25 cellular contexts compared by ENCODE assay signal in genomic region chr1:50808296-50808695, GRCh38.
DNase-seq lines count a peak whose midpoint lies in the region; ATAC-seq, FAIRE-seq and TF ChIP-seq lines count a peak whose summit lies in the region.
"Had no signal": no experiment of that assay in that cellular context is flagged by ENCODE, and none has a peak within 500 bp of the region (broad histone marks: within the 10 kb centered on the region; RNA-seq: fewer than 3 reads in every experiment).

No MANE protein-coding gene starts in this region.

- no peak for TF ChIP-seq POLR2A in HepG2 (IDR thresholded peaks at IDR 0.05; ENCODE audit: insufficient read depth in 1 of 2, low read depth in 2 of 2, low read length in 2 of 2)
- TF ChIP-seq POLR2A in GM12892 (IDR thresholded peaks at IDR 0.05; ENCODE audit: low read depth, low read length), result no peak

- H3K79me2 ChIP-seq in HepG2 (ENCODE audit: insufficient read depth, low read length), result peaks cover 38% of the 10 kb centered on the region

- H3K4me3 ChIP-seq in liver (ENCODE audit: low read depth in 1 of 3, low read length in 3 of 3) (no peak overlapping the region), HepG2 (replicated peaks in 1 of 3; ENCODE audit: insufficient read depth in 1 of 3, low read depth in 2 of 3, low read length in 3 of 3) (no peak overlapping the region), HEK293 (ENCODE audit: low read depth, low read length) (no peak overlapping the region)
- H3K4me3 ChIP-seq: BLaER1 treated with 17β-estradiol and CSF1 and Interleukin-3, amounts not matched to agents 10 nM and 100 nM had no signal

- H2AFZ ChIP-seq in HepG2 (ENCODE audit: low read length), result no peak overlapping the region

- H3K36me3 ChIP-seq in liver (ENCODE audit: control insufficient read depth in 4 of 4, insufficient read depth in 3 of 4, low read depth in 1 of 4, low read length in 3 of 4) (no peaks in the 10 kb centered on the region), HepG2 (replicated peaks in 1 of 2; ENCODE audit: control insufficient read depth in 1 of 2, insufficient read depth in 2 of 2, low read length in 2 of 2) (no peaks in the 10 kb centered on the region), HEK293 (ENCODE audit: control insufficient read depth in 2 of 2, insufficient read depth in 1 of 2, low read length in 2 of 2) (no peaks in the 10 kb centered on the region)

- CTCF ChIA-PET in HepG2 (lab: Yijun Ruan, JAX; ENCODE audit: low intra/inter-chr PET ratio, low total read pairs), result no interaction called here
- CTCF ChIA-PET in HEK293 (lab: Yijun Ruan, JAX), result interaction anchor here (0.8 kb wide), 1 partner anchor 9 kb away, joined by 8 read pairs; no protein-coding TSS in a partner anchor

- POLR2A ChIA-PET in HepG2 (lab: Yijun Ruan, JAX), result no interaction called here
- POLR2A ChIA-PET in HEK293 (lab: Yijun Ruan, JAX), result no interaction called here

- H3K4me3 Mint-ChIP-seq in immature natural killer cell (peak overlapping the region in 3 of 5 donors; percentile 8 to 34 (median 26)), osteocyte (ENCODE audit: unreplicated experiment) (no peak overlapping the region)
- H3K4me3 Mint-ChIP-seq: B cell; CD4-positive, alpha-beta T cell; CD8-positive, alpha-beta T cell had no signal

- peaks cover 0 to 11% (median 2%) of the 10 kb centered on the region in 4 donors for H3K4me1 ChIP-seq in liver (ENCODE audit: control insufficient read depth in 4 of 4, insufficient read depth in 4 of 4, low read length in 3 of 4)
- H3K4me1 ChIP-seq in HepG2 (ENCODE audit: insufficient read depth, low read length), result no peaks in the 10 kb centered on the region
- no peaks in the 10 kb centered on the region for H3K4me1 ChIP-seq in HEK293 (ENCODE audit: control insufficient read depth, insufficient read depth, low read length)
- H3K4me1 ChIP-seq: BLaER1 treated with 17β-estradiol and CSF1 and Interleukin-3, amounts not matched to agents 10 nM and 100 nM; Caco-2 had no signal

- FAIRE-seq in HepG2 (lab: Jason Lieb, UNC), result no peak
- FAIRE-seq in GM12892 (lab: Jason Lieb, UNC), result peak; percentile 68
- FAIRE-seq: A204.1, D721Med, G401.6, GM12891, GM18507 had no signal

- no peaks in the 10 kb centered on the region for H3K27me3 ChIP-seq in liver (ENCODE audit: control insufficient read depth in 4 of 4, insufficient read depth in 4 of 4, low read length in 3 of 4)
- H3K27me3 ChIP-seq in HepG2 (ENCODE audit: control insufficient read depth in 1 of 2, insufficient read depth in 2 of 2, low read length in 2 of 2), result no peaks in the 10 kb centered on the region
- H3K27me3 ChIP-seq: BLaER1 treated with 17β-estradiol and CSF1 and Interleukin-3, amounts not matched to agents 10 nM and 100 nM had no signal

- WGBS in liver, result over 99% methylated on average over 3 of the region's 3 CpGs
- WGBS in HepG2 (ENCODE audit: low lambda C conversion rate), result 99% methylated on average over 3 of the region's 3 CpGs

- no peak overlapping the region for H3K4me2 ChIP-seq in HepG2 (ENCODE audit: low read depth, low read length)
- H3K4me2 ChIP-seq: BLaER1 treated with 17β-estradiol and CSF1 and Interleukin-3, amounts not matched to agents 10 nM and 100 nM had no signal

- H3K36me3 Mint-ChIP-seq in immature natural killer cell (peaks cover 5 to 7% (median 6%) of the 10 kb centered on the region in 3 donors), osteocyte (ENCODE audit: unreplicated experiment) (peaks cover 12% of the 10 kb centered on the region)

- no peaks in the 10 kb centered on the region; the same call in 1 of the 2 replicates for H4K20me1 ChIP-seq in HepG2 (ENCODE audit: insufficient read depth, low read length)

- BruUV-seq in HepG2 (replicated peaks; lab: Mats Ljungman, UMichigan), result no TSS peak

- DNase-seq in HepG2 (ENCODE audit: low spot score) (no peak), GM12892 (ENCODE audit: insufficient read length) (no peak), immature natural killer cell (no peak), osteocyte (ENCODE audit: extremely low spot score, unreplicated experiment) (no peak)
- DNase-seq: 8988T; ACHN; AML-193; Caco-2; Calu3; CD4-positive, alpha-beta T cell; CD8-positive, alpha-beta T cell; DMS79 treated with DMSO at 0.1 percent for 48 hours; GF-D8 had no signal

- H3K9ac ChIP-seq in liver (ENCODE audit: low read depth in 1 of 2, low read length in 2 of 2) (no peak overlapping the region), HepG2 (ENCODE audit: insufficient read depth, low read depth, low read length) (no peak overlapping the region)
- H3K9ac ChIP-seq: BLaER1 treated with 17β-estradiol and CSF1 and Interleukin-3, amounts not matched to agents 10 nM and 100 nM had no signal

- in situ Hi-C loops in HepG2 (cut with HindIII; ENCODE audit: extremely low pct_ligation_motif_present, low pct_unique_long_range_greater_than_20kb), result no loop called here

- TF ChIP-seq CTCF in liver (IDR thresholded peaks at IDR 0.05; ENCODE audit: low read depth, low read length, missing input control) (no peak), HepG2 (CRISPR knock-in tag; IDR thresholded peaks at IDR 0.05) (no peak), HEK293 (tag by site-specific recombination; IDR thresholded peaks at IDR 0.05) (no peak), osteocyte (IDR thresholded peaks at IDR 0.05) (no peak)

- peaks cover 49 to 73% of the 10 kb centered on the region in 2 donors for H3K4me1 Mint-ChIP-seq in immature natural killer cell
- H3K4me1 Mint-ChIP-seq in osteocyte (ENCODE audit: unreplicated experiment), result peaks cover 4% of the 10 kb centered on the region

- TF ChIP-seq EP300 in HepG2 (IDR thresholded peaks at IDR 0.05; ENCODE audit: low read depth in 2 of 2, low read length in 2 of 2) (no peak), HepG2 (CRISPR knock-in tag; IDR thresholded peaks at IDR 0.05; ENCODE audit: borderline replicate concordance) (no peak)

- H3K9me3 Mint-ChIP-seq in immature natural killer cell (peaks cover 4 to 23% (median 15%) of the 10 kb centered on the region in 6 donors), osteocyte (ENCODE audit: unreplicated experiment) (peaks cover 27% of the 10 kb centered on the region)

- intact Hi-C loops in HepG2 (cut with micrococcal nuclease; ENCODE audit: unreplicated experiment), result no loop called here

- ATAC-seq in HepG2 (no peak), HG03565 (IDR thresholded peaks at IDR 0.05; ENCODE audit: unreplicated experiment) (no peak), GM19351 (IDR thresholded peaks at IDR 0.05; ENCODE audit: unreplicated experiment) (no peak)
- ATAC-seq: CD8-positive, alpha-beta T cell had no signal

- H3K27ac Mint-ChIP-seq in immature natural killer cell (no peak overlapping the region), osteocyte (ENCODE audit: unreplicated experiment) (no peak overlapping the region)
- H3K27ac Mint-ChIP-seq: B cell; CD4-positive, alpha-beta T cell; CD8-positive, alpha-beta T cell had no signal

- no peaks in the 10 kb centered on the region for H3K9me3 ChIP-seq in liver (ENCODE audit: control insufficient read depth in 4 of 4, low read length in 3 of 4)
- peaks cover 15% of the 10 kb centered on the region for H3K9me3 ChIP-seq in HepG2 (ENCODE audit: low read length)
- H3K9me3 ChIP-seq in HEK293 (ENCODE audit: control insufficient read depth, insufficient read depth, low read depth, low read length), result no peaks in the 10 kb centered on the region
- H3K9me3 ChIP-seq: Caco-2 had no signal

- TF ChIP-seq RAD21 in liver (IDR thresholded peaks at IDR 0.05), result no peak
- no peak for TF ChIP-seq RAD21 in HepG2 (CRISPR knock-in tag; IDR thresholded peaks at IDR 0.05)

- H3K27me3 Mint-ChIP-seq in immature natural killer cell (ENCODE audit: low read depth in 3 of 3), result peaks cover 0 to 3% (median 2%) of the 10 kb centered on the region in 3 donors
- H3K27me3 Mint-ChIP-seq in osteocyte (ENCODE audit: unreplicated experiment), result no peaks in the 10 kb centered on the region
- H3K27me3 Mint-ChIP-seq: B cell; CD4-positive, alpha-beta T cell had no signal

- H3K27ac ChIP-seq in liver (ENCODE audit: low read depth in 1 of 2, low read length in 2 of 2), result no peak overlapping the region
- no peak overlapping the region for H3K27ac ChIP-seq in HepG2 (ENCODE audit: extremely low read length, insufficient read depth, low read length)
- no peak overlapping the region for H3K27ac ChIP-seq in HEK293 (ENCODE audit: extremely low read depth, low read depth, low read length)
- H3K27ac ChIP-seq: BLaER1 treated with 17β-estradiol and CSF1 and Interleukin-3, amounts not matched to agents 10 nM and 100 nM; C4-2B had no signal

TF ChIP-seq in liver, 16 proteins besides CTCF, POLR2A, EP300 and RAD21:
- TF ChIP-seq FOXA2 (IDR thresholded peaks at IDR 0.05) (peak; percentile 53), SP1 (IDR thresholded peaks at IDR 0.05) (no peak)

TF ChIP-seq in HepG2, 621 proteins besides CTCF, POLR2A, EP300 and RAD21 (continues in another document):
- TF ChIP-seq ZNF329 (CRISPR knock-in tag; IDR thresholded peaks at IDR 0.05; ENCODE audit: low read depth), result no peak
- TF ChIP-seq KLF15 (CRISPR knock-in tag; IDR thresholded peaks at IDR 0.05; ENCODE audit: borderline replicate concordance), result no peak
- no peak for TF ChIP-seq ZNF3 (CRISPR knock-in tag; IDR thresholded peaks at IDR 0.05)
- no peak for TF ChIP-seq SP140L (CRISPR knock-in tag; IDR thresholded peaks at IDR 0.05; ENCODE audit: borderline replicate concordance)
- no peak for TF ChIP-seq KDM6A (CRISPR knock-in tag; IDR thresholded peaks at IDR 0.05; ENCODE audit: low read depth)
- TF ChIP-seq FOXK2 (IDR thresholded peaks at IDR 0.05), result no peak
- no peak for TF ChIP-seq ZSCAN12 (CRISPR knock-in tag; IDR thresholded peaks at IDR 0.05)
- TF ChIP-seq ATF7-NPFF (CRISPR knock-in tag; IDR thresholded peaks at IDR 0.05; ENCODE audit: low read depth), result no peak
- no peak for TF ChIP-seq BORCS8-MEF2B (CRISPR knock-in tag; IDR thresholded peaks at IDR 0.05)
- TF ChIP-seq JUNB (CRISPR knock-in tag; IDR thresholded peaks at IDR 0.05; ENCODE audit: borderline replicate concordance), result no peak

TF ChIP-seq in HEK293, 187 proteins besides CTCF, POLR2A, EP300 and RAD21:
- TF ChIP-seq SETDB1 (IDR thresholded peaks at IDR 0.05; ENCODE audit: insufficient read length, low read length), result peak; percentile 78
- no peak for TF ChIP-seq ZBTB21 (tag by site-specific recombination; IDR thresholded peaks at IDR 0.05)
- TF ChIP-seq ZNF48 (tag by site-specific recombination; IDR thresholded peaks at IDR 0.05), result no peak
- TF ChIP-seq OSR2 (tag by site-specific recombination; IDR thresholded peaks at IDR 0.05), result no peak
TF ChIP-seq in HEK293: peak in this region for 1.
